Comparison of ENCODE assay signal across 8 cellular contexts in genomic region chr9:66900490-66901131, GRCh38. TPM values are rescaled to one million over a fixed set of nuclear protein-coding genes. Genes with fewer than 3 reads are reported as not detected.
DNase-seq lines count a peak whose midpoint lies in the region; ATAC-seq and TF ChIP-seq lines count a peak whose summit lies in the region.
"Not testable (repeated sequence)": the region's sequence is repeated elsewhere in the genome, so short reads cannot be mapped to it uniquely, and the experiment has no call there.

Gene ZNF658, plus strand, starts transcription at chr9:66900725. Its CDS starts 2,837 bp downstream, at chr9:66903562.

- not testable (repeated sequence) for H3K36me3 Mint-ChIP-seq in activated CD8-positive, alpha-beta memory T cell treated with anti-CD3 and anti-CD28 coated beads, Interleukin-2, amount 10 ng/mL, durations not matched to agents 7 days and 5 days

- not testable (repeated sequence) for H3K4me1 ChIP-seq in duodenal mucosa (ENCODE audit: control insufficient read depth in 1 of 2, insufficient read depth in 2 of 2, low read length in 2 of 2); sigmoid colon; tibial nerve

- H3K4me1 Mint-ChIP-seq in activated CD8-positive, alpha-beta memory T cell treated with anti-CD3 and anti-CD28 coated beads, Interleukin-2, amount 10 ng/mL, durations not matched to agents 7 days and 5 days: not testable (repeated sequence)

- H3K36me3 ChIP-seq in duodenal mucosa (ENCODE audit: control insufficient read depth in 1 of 2, insufficient read depth in 2 of 2, low read length in 2 of 2); sigmoid colon; tibial nerve: not testable (repeated sequence)

- not testable (repeated sequence) for TF ChIP-seq CTCF in sigmoid colon (IDR thresholded peaks at IDR 0.05); tibial nerve (IDR thresholded peaks at IDR 0.05)

- H3K4me3 ChIP-seq in duodenal mucosa (ENCODE audit: low read depth in 1 of 2, low read length in 2 of 2): peak within 1 kb of the TSS; percentile 43 to 61
- H3K4me3 ChIP-seq in sigmoid colon: peak within 1 kb of the TSS; percentile 47 to 61 (median 54)
- H3K4me3 ChIP-seq in tibial nerve: peak within 1 kb of the TSS; percentile 50 to 59 (median 58)

- H3K27ac Mint-ChIP-seq in activated CD8-positive, alpha-beta memory T cell treated with anti-CD3 and anti-CD28 coated beads, Interleukin-2, amount 10 ng/mL, durations not matched to agents 7 days and 5 days: peak within 1 kb of the TSS; percentile 78

- not testable (repeated sequence) for TF ChIP-seq EP300 in sigmoid colon (IDR thresholded peaks at IDR 0.05)
- TF ChIP-seq EP300 in tibial nerve (IDR thresholded peaks at IDR 0.05): peak; percentile 43 to 62

- intact Hi-C loops in sigmoid colon (cut with DNase I): not testable (repeated sequence)

- CTCF ChIA-PET in activated CD8-positive, alpha-beta memory T cell treated with anti-CD3 and anti-CD28 coated beads, Interleukin-2, amount 10 ng/mL, durations not matched to agents 7 days and 5 days (lab: Charles Lee): not testable (repeated sequence)

- H3K9ac ChIP-seq in duodenal mucosa (ENCODE audit: low read depth in 1 of 2, low read length in 2 of 2): peak within 1 kb of the TSS; percentile 18 to 43

- WGBS in sigmoid colon, 2 donors: 0% methylated on average over 45 of the region's 46 CpGs
- WGBS in tibial nerve, 2 donors: 0% methylated on average over 11 to 32 of the region's 46 CpGs

- not testable (repeated sequence) for H3K27me3 Mint-ChIP-seq in activated CD8-positive, alpha-beta memory T cell treated with anti-CD3 and anti-CD28 coated beads, Interleukin-2, amount 10 ng/mL, durations not matched to agents 7 days and 5 days

- H3K4me3 Mint-ChIP-seq in activated CD8-positive, alpha-beta memory T cell treated with anti-CD3 and anti-CD28 coated beads, Interleukin-2, amount 10 ng/mL, durations not matched to agents 7 days and 5 days: peak within 1 kb of the TSS; percentile 85

- not testable (repeated sequence) for TF ChIP-seq POLR2A in sigmoid colon (IDR thresholded peaks at IDR 0.05)
- TF ChIP-seq POLR2A in tibial nerve (IDR thresholded peaks at IDR 0.05): peak in 1 of 2 donors; percentile 15

- ATAC-seq in GM18508 (IDR thresholded peaks at IDR 0.05; ENCODE audit: insufficient read depth, unreplicated experiment) (peak; percentile 95), HG02678 (IDR thresholded peaks at IDR 0.05; ENCODE audit: unreplicated experiment) (peak; percentile 98)
- ATAC-seq in activated CD8-positive, alpha-beta memory T cell treated with anti-CD3 and anti-CD28 coated beads, Interleukin-2, amount 10 ng/mL, durations not matched to agents 7 days and 5 days: peak; percentile 97

- not testable (repeated sequence) for H3K27ac ChIP-seq in duodenal mucosa (ENCODE audit: low read depth, low read length)
- H3K27ac ChIP-seq in sigmoid colon (peak within 1 kb of the TSS; percentile 67 to 74 (median 70)), tibial nerve (peak within 1 kb of the TSS in 3 of 4 donors; percentile 64 to 77 (median 67))

- peak; percentile 86 for DNase-seq in M059J (ENCODE audit: low read depth)
- peak; percentile 83 for DNase-seq in activated CD8-positive, alpha-beta memory T cell treated with anti-CD3 and anti-CD28 coated beads, Interleukin-2, amount 10 ng/mL, durations not matched to agents 7 days and 5 days
- DNase-seq in kidney tubule cell (ENCODE audit: low spot score): peak; percentile 94
- peak; percentile 92 for DNase-seq in sigmoid colon
- DNase-seq in tibial nerve (ENCODE audit: low spot score in 2 of 2): peak; percentile 50 to 65

- H3K9me3 Mint-ChIP-seq in activated CD8-positive, alpha-beta memory T cell treated with anti-CD3 and anti-CD28 coated beads, Interleukin-2, amount 10 ng/mL, durations not matched to agents 7 days and 5 days (ENCODE audit: low read depth): not testable (repeated sequence)

- H3K9me3 ChIP-seq in duodenal mucosa (ENCODE audit: control insufficient read depth in 1 of 2, low read length in 2 of 2); sigmoid colon; tibial nerve: not testable (repeated sequence)

- not testable (repeated sequence) for H3K27me3 ChIP-seq in duodenal mucosa (ENCODE audit: control insufficient read depth in 1 of 2, insufficient read depth in 2 of 2, low read length in 2 of 2); sigmoid colon; tibial nerve

RNA-seq across cellular contexts. Expression of gene ZNF658, which starts in this region (rescaled TPM):
- total RNA-seq in M059J (2014; rRNA removed; shearing (Covaris generic)): 2.0 and 2.2 TPM in 2 replicates
- total RNA-seq in activated CD8-positive, alpha-beta memory T cell treated with anti-CD3 and anti-CD28 coated beads, Interleukin-2, amount 10 ng/mL, durations not matched to agents 7 days and 5 days: 1 to 10 TPM; 2.3 to 3.7 TPM
- 1 to 10 TPM; 5.3 to 8.2 (median 6.0) TPM for total RNA-seq in sigmoid colon
- 1 to 10 TPM in 1 of 3 donors, under 1 TPM in 2; 0.60 to 1.7 (median 0.92) TPM for polyA plus RNA-seq in sigmoid colon
- total RNA-seq in tibial nerve: 1 to 10 TPM; 2.0 to 5.7 (median 3.0) TPM
